In the genomic region with DNA sequence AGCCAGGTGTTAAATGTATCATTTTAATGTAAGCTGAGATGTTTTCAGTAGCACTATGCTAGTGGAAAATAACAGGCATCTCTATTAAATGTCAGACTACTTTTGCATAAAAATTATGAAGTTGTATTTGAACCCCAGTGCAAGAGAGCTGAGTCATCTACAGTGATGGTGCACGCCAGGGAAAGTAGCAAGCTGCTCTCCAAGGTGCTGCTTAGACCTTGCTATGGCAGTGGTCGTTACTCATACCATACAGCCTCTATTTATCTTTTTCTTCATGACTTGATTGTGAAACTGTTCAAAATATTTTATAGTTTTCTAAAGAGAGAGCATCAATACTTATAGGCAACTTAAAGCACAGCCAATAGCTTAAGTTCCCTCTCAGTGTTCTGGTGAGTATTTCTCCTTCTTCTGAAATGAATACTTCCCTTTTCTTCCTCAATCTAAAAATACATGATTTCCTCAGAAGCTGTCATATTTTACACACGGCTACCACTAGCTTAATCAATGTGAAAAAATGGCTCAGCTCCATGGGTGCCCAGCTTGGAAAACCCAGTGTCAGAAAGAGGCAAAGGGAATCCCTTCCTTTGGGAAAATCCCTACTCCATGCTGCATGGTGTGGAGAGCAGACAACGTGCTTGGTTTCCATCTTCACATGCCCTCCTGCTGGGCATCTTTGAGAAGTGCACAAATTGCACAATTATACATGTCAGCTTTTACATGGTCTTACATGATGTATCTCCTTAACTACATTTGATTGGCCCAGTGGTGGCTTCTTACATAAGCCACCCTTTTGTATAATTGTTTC, we compare ENCODE assay signal across 1 cellular context.
TF ChIP-seq lines count a peak whose summit lies in the region.

No MANE protein-coding gene starts in this region.

TF ChIP-seq in HepG2, 621 proteins besides CTCF, POLR2A, EP300 and RAD21 (continued from another document):
- TF ChIP-seq, protein P1, sequence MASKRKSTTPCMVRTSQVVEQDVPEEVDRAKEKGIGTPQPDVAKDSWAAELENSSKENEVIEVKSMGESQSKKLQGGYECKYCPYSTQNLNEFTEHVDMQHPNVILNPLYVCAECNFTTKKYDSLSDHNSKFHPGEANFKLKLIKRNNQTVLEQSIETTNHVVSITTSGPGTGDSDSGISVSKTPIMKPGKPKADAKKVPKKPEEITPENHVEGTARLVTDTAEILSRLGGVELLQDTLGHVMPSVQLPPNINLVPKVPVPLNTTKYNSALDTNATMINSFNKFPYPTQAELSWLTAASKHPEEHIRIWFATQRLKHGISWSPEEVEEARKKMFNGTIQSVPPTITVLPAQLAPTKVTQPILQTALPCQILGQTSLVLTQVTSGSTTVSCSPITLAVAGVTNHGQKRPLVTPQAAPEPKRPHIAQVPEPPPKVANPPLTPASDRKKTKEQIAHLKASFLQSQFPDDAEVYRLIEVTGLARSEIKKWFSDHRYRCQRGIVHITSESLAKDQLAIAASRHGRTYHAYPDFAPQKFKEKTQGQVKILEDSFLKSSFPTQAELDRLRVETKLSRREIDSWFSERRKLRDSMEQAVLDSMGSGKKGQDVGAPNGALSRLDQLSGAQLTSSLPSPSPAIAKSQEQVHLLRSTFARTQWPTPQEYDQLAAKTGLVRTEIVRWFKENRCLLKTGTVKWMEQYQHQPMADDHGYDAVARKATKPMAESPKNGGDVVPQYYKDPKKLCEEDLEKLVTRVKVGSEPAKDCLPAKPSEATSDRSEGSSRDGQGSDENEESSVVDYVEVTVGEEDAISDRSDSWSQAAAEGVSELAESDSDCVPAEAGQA (IDR thresholded peaks at IDR 0.05; ENCODE audit: low read depth), result no peak
- TF ChIP-seq, protein P1 (CRISPR knock-in tag; IDR thresholded peaks at IDR 0.05; ENCODE audit: borderline replicate concordance), result no peak
- TF ChIP-seq KMT2B (CRISPR knock-in tag; IDR thresholded peaks at IDR 0.05), result no peak
- TF ChIP-seq, protein P2, sequence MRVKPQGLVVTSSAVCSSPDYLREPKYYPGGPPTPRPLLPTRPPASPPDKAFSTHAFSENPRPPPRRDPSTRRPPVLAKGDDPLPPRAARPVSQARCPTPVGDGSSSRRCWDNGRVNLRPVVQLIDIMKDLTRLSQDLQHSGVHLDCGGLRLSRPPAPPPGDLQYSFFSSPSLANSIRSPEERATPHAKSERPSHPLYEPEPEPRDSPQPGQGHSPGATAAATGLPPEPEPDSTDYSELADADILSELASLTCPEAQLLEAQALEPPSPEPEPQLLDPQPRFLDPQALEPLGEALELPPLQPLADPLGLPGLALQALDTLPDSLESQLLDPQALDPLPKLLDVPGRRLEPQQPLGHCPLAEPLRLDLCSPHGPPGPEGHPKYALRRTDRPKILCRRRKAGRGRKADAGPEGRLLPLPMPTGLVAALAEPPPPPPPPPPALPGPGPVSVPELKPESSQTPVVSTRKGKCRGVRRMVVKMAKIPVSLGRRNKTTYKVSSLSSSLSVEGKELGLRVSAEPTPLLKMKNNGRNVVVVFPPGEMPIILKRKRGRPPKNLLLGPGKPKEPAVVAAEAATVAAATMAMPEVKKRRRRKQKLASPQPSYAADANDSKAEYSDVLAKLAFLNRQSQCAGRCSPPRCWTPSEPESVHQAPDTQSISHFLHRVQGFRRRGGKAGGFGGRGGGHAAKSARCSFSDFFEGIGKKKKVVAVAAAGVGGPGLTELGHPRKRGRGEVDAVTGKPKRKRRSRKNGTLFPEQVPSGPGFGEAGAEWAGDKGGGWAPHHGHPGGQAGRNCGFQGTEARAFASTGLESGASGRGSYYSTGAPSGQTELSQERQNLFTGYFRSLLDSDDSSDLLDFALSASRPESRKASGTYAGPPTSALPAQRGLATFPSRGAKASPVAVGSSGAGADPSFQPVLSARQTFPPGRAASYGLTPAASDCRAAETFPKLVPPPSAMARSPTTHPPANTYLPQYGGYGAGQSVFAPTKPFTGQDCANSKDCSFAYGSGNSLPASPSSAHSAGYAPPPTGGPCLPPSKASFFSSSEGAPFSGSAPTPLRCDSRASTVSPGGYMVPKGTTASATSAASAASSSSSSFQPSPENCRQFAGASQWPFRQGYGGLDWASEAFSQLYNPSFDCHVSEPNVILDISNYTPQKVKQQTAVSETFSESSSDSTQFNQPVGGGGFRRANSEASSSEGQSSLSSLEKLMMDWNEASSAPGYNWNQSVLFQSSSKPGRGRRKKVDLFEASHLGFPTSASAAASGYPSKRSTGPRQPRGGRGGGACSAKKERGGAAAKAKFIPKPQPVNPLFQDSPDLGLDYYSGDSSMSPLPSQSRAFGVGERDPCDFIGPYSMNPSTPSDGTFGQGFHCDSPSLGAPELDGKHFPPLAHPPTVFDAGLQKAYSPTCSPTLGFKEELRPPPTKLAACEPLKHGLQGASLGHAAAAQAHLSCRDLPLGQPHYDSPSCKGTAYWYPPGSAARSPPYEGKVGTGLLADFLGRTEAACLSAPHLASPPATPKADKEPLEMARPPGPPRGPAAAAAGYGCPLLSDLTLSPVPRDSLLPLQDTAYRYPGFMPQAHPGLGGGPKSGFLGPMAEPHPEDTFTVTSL (CRISPR knock-in tag; IDR thresholded peaks at IDR 0.05; ENCODE audit: borderline replicate concordance), result no peak
- TF ChIP-seq EHMT2 (IDR thresholded peaks at IDR 0.05; ENCODE audit: borderline replicate concordance, low read depth, low read length), result 0 out of 2 replicates have a peak, but pooled peaks have one; percentile 30
- no peak for TF ChIP-seq ZNF292 (CRISPR knock-in tag; IDR thresholded peaks at IDR 0.05; ENCODE audit: borderline replicate concordance, low read depth)
- TF ChIP-seq PHF5A (CRISPR knock-in tag; IDR thresholded peaks at IDR 0.05; ENCODE audit: low read depth, unreplicated experiment), result no peak
- TF ChIP-seq PITX1 (CRISPR knock-in tag; IDR thresholded peaks at IDR 0.05), result no peak
- TF ChIP-seq SMAD9 (CRISPR knock-in tag; IDR thresholded peaks at IDR 0.05), result no peak
- TF ChIP-seq ARID2 (CRISPR knock-in tag; IDR thresholded peaks at IDR 0.05; ENCODE audit: borderline replicate concordance), result no peak
- TF ChIP-seq ZNF337 (CRISPR knock-in tag; IDR thresholded peaks at IDR 0.05; ENCODE audit: borderline replicate concordance, low read depth), result no peak
- TF ChIP-seq, protein P3, sequence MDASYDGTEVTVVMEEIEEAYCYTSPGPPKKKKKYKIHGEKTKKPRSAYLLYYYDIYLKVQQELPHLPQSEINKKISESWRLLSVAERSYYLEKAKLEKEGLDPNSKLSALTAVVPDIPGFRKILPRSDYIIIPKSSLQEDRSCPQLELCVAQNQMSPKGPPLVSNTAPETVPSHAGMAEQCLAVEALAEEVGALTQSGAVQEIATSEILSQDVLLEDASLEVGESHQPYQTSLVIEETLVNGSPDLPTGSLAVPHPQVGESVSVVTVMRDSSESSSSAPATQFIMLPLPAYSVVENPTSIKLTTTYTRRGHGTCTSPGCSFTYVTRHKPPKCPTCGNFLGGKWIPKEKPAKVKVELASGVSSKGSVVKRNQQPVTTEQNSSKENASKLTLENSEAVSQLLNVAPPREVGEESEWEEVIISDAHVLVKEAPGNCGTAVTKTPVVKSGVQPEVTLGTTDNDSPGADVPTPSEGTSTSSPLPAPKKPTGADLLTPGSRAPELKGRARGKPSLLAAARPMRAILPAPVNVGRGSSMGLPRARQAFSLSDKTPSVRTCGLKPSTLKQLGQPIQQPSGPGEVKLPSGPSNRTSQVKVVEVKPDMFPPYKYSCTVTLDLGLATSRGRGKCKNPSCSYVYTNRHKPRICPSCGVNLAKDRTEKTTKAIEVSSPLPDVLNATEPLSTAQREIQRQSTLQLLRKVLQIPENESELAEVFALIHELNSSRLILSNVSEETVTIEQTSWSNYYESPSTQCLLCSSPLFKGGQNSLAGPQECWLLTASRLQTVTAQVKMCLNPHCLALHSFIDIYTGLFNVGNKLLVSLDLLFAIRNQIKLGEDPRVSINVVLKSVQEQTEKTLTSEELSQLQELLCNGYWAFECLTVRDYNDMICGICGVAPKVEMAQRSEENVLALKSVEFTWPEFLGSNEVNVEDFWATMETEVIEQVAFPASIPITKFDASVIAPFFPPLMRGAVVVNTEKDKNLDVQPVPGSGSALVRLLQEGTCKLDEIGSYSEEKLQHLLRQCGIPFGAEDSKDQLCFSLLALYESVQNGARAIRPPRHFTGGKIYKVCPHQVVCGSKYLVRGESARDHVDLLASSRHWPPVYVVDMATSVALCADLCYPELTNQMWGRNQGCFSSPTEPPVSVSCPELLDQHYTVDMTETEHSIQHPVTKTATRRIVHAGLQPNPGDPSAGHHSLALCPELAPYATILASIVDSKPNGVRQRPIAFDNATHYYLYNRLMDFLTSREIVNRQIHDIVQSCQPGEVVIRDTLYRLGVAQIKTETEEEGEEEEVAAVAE (CRISPR knock-in tag; IDR thresholded peaks at IDR 0.05; ENCODE audit: borderline replicate concordance), result no peak
- TF ChIP-seq, protein P4, sequence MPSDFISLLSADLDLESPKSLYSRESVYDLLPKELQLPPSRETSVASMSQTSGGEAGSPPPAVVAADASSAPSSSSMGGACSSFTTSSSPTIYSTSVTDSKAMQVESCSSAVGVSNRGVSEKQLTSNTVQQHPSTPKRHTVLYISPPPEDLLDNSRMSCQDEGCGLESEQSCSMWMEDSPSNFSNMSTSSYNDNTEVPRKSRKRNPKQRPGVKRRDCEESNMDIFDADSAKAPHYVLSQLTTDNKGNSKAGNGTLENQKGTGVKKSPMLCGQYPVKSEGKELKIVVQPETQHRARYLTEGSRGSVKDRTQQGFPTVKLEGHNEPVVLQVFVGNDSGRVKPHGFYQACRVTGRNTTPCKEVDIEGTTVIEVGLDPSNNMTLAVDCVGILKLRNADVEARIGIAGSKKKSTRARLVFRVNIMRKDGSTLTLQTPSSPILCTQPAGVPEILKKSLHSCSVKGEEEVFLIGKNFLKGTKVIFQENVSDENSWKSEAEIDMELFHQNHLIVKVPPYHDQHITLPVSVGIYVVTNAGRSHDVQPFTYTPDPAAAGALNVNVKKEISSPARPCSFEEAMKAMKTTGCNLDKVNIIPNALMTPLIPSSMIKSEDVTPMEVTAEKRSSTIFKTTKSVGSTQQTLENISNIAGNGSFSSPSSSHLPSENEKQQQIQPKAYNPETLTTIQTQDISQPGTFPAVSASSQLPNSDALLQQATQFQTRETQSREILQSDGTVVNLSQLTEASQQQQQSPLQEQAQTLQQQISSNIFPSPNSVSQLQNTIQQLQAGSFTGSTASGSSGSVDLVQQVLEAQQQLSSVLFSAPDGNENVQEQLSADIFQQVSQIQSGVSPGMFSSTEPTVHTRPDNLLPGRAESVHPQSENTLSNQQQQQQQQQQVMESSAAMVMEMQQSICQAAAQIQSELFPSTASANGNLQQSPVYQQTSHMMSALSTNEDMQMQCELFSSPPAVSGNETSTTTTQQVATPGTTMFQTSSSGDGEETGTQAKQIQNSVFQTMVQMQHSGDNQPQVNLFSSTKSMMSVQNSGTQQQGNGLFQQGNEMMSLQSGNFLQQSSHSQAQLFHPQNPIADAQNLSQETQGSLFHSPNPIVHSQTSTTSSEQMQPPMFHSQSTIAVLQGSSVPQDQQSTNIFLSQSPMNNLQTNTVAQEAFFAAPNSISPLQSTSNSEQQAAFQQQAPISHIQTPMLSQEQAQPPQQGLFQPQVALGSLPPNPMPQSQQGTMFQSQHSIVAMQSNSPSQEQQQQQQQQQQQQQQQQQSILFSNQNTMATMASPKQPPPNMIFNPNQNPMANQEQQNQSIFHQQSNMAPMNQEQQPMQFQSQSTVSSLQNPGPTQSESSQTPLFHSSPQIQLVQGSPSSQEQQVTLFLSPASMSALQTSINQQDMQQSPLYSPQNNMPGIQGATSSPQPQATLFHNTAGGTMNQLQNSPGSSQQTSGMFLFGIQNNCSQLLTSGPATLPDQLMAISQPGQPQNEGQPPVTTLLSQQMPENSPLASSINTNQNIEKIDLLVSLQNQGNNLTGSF (CRISPR knock-in tag; IDR thresholded peaks at IDR 0.05), result no peak
- TF ChIP-seq, protein P5, sequence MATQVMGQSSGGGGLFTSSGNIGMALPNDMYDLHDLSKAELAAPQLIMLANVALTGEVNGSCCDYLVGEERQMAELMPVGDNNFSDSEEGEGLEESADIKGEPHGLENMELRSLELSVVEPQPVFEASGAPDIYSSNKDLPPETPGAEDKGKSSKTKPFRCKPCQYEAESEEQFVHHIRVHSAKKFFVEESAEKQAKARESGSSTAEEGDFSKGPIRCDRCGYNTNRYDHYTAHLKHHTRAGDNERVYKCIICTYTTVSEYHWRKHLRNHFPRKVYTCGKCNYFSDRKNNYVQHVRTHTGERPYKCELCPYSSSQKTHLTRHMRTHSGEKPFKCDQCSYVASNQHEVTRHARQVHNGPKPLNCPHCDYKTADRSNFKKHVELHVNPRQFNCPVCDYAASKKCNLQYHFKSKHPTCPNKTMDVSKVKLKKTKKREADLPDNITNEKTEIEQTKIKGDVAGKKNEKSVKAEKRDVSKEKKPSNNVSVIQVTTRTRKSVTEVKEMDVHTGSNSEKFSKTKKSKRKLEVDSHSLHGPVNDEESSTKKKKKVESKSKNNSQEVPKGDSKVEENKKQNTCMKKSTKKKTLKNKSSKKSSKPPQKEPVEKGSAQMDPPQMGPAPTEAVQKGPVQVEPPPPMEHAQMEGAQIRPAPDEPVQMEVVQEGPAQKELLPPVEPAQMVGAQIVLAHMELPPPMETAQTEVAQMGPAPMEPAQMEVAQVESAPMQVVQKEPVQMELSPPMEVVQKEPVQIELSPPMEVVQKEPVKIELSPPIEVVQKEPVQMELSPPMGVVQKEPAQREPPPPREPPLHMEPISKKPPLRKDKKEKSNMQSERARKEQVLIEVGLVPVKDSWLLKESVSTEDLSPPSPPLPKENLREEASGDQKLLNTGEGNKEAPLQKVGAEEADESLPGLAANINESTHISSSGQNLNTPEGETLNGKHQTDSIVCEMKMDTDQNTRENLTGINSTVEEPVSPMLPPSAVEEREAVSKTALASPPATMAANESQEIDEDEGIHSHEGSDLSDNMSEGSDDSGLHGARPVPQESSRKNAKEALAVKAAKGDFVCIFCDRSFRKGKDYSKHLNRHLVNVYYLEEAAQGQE (IDR thresholded peaks at IDR 0.05; ENCODE audit: borderline replicate concordance in 1 of 2, low read depth in 1 of 2, low read length in 2 of 2), result peak; percentile 42 to 92
- peak; percentile 91 for TF ChIP-seq MIER2 (CRISPR knock-in tag; IDR thresholded peaks at IDR 0.05)
- TF ChIP-seq HMG20A (CRISPR knock-in tag; IDR thresholded peaks at IDR 0.05; ENCODE audit: borderline replicate concordance), result no peak
- TF ChIP-seq IRF2 (CRISPR knock-in tag; IDR thresholded peaks at IDR 0.05), result no peak
